ENCODE assay signal across 29 cellular contexts in the genomic region with DNA sequence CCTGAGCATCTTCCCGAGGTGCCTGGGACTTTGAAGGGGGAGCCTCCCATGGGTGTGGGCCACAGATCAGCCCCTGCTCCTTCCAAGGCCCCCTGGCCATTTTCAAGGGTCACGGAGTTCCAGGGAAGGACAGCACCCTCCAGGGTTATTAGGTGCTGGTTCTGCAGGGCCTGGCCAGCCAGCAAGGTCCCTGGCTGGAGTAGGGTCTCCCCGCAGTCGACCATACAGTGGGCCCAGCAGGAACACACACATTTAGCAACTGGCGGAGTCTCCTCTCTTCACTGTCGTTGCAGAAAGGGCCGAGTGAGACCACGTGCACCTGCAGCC.
"Had no signal": no experiment of that assay in that cellular context is flagged by ENCODE, and none has a peak within 500 bp of the region (broad histone marks: within the 10 kb centered on the region; RNA-seq: fewer than 3 reads in every experiment).

No MANE protein-coding gene starts in this region.

- H3K27me3 Mint-ChIP-seq: activated CD4-positive, alpha-beta memory T cell treated with anti-CD3 and anti-CD28 coated beads for 36 hours; activated CD4-positive, alpha-beta T cell treated with anti-CD3 and anti-CD28 coated beads for 36 hours; activated naive CD8-positive, alpha-beta T cell treated with anti-CD3 and anti-CD28 coated beads, Interleukin-2, amount 10 ng/mL, durations not matched to agents 7 days and 5 days; activated T-helper 17 cell treated with anti-CD3 and anti-CD28 coated beads, Interleukin-2, amount 50 U/mL, for 72 hours; T-helper 17 cell had no signal

- H3K27ac ChIP-seq: ascending aorta, breast epithelium, cardiac muscle cell, colonic mucosa, epithelial cell of prostate, esophagus squamous epithelium, gastroesophageal sphincter, WERI-Rb-1 had no signal

- DNase-seq: activated CD4-positive, alpha-beta memory T cell treated with anti-CD3 and anti-CD28 coated beads for 36 hours; activated CD4-positive, alpha-beta T cell treated with anti-CD3 and anti-CD28 coated beads for 36 hours; activated CD4-positive, alpha-beta T cell treated with anti-CD3 and anti-CD28 coated beads, Interleukin-2, amount 10 ng/mL, durations not matched to agents 24 days and 14 days; activated CD4-positive, CD25-positive, alpha-beta regulatory T cell; activated CD4-positive, CD25-positive, alpha-beta regulatory T cell treated with anti-CD3 and anti-CD28 coated beads, Interleukin-2, amount 50 U/mL, for 72 hours; activated gamma-delta T cell; activated naive CD4-positive, alpha-beta T cell; activated naive CD4-positive, alpha-beta T cell treated with anti-CD3 and anti-CD28 coated beads, Interleukin-2, amount 10 ng/mL, durations not matched to agents 7 days and 5 days; activated naive CD8-positive, alpha-beta T cell treated with anti-CD3 and anti-CD28 coated beads, Interleukin-2, amount 10 ng/mL, durations not matched to agents 7 days and 5 days; activated T-cell treated with anti-CD3 and anti-CD28 coated beads, Interleukin-2, amount 50 U/mL, for 4 hours; central memory CD4-positive, alpha-beta T cell; cerebellar nuclear complex; colonic mucosa; effector CD8-positive, alpha-beta T cell; esophagus squamous epithelium; foreskin melanocyte; T-helper 1 cell; T-helper 17 cell; T1000; WERI-Rb-1 had no signal

- H3K4me1 ChIP-seq: ascending aorta, breast epithelium, colonic mucosa had no signal

- H3K4me3 ChIP-seq: ascending aorta, breast epithelium, cardiac muscle cell, colonic mucosa, esophagus squamous epithelium, gastroesophageal sphincter had no signal

- H3K4me1 Mint-ChIP-seq: activated T-helper 17 cell treated with anti-CD3 and anti-CD28 coated beads, Interleukin-2, amount 50 U/mL, for 72 hours had no signal

- H3K4me3 Mint-ChIP-seq: activated CD4-positive, alpha-beta memory T cell treated with anti-CD3 and anti-CD28 coated beads for 36 hours; activated CD4-positive, alpha-beta T cell treated with anti-CD3 and anti-CD28 coated beads for 36 hours; activated CD4-positive, alpha-beta T cell treated with anti-CD3 and anti-CD28 coated beads, Interleukin-2, amount 10 ng/mL, durations not matched to agents 24 days and 14 days; activated naive CD4-positive, alpha-beta T cell treated with anti-CD3 and anti-CD28 coated beads, Interleukin-2, amount 10 ng/mL, durations not matched to agents 7 days and 5 days; activated naive CD8-positive, alpha-beta T cell treated with anti-CD3 and anti-CD28 coated beads, Interleukin-2, amount 10 ng/mL, durations not matched to agents 7 days and 5 days; activated T-cell treated with anti-CD3 and anti-CD28 coated beads, Interleukin-2, amount 50 U/mL, for 4 hours; activated T-helper 17 cell treated with anti-CD3 and anti-CD28 coated beads, Interleukin-2, amount 50 U/mL, for 72 hours; brain; T-helper 17 cell; T-helper 2 cell treated with Interferon-gamma antibody and Interleukin-4, amounts not matched to agents 5 μg/mL and 100 μg/mL, for 36 hours had no signal

- H3K27me3 ChIP-seq: ascending aorta, breast epithelium, cardiac muscle cell, colonic mucosa, gastroesophageal sphincter had no signal

- H3K36me3 ChIP-seq: ascending aorta, breast epithelium, cardiac muscle cell, colonic mucosa, esophagus squamous epithelium, gastroesophageal sphincter, WERI-Rb-1 had no signal

- ATAC-seq: activated CD4-positive, alpha-beta T cell treated with anti-CD3 and anti-CD28 coated beads for 36 hours; activated naive CD4-positive, alpha-beta T cell treated with anti-CD3 and anti-CD28 coated beads, Interleukin-2, amount 50 U/mL, for 72 hours; activated T-cell treated with anti-CD3 and anti-CD28 coated beads, Interleukin-2, amount 50 U/mL, for 4 hours; activated T-helper 17 cell treated with anti-CD3 and anti-CD28 coated beads, Interleukin-2, amount 50 U/mL, for 72 hours; gastroesophageal sphincter; T-helper 17 cell had no signal

- H3K9me3 ChIP-seq: ascending aorta, breast epithelium, colonic mucosa, esophagus squamous epithelium, gastroesophageal sphincter had no signal

- H3K36me3 Mint-ChIP-seq: activated CD4-positive, alpha-beta memory T cell treated with anti-CD3 and anti-CD28 coated beads for 36 hours; activated naive CD4-positive, alpha-beta T cell treated with anti-CD3 and anti-CD28 coated beads, Interleukin-2, amount 10 ng/mL, durations not matched to agents 7 days and 5 days; activated naive CD4-positive, alpha-beta T cell treated with anti-CD3 and anti-CD28 coated beads, Interleukin-2, amount 50 U/mL, for 72 hours; activated naive CD8-positive, alpha-beta T cell treated with anti-CD3 and anti-CD28 coated beads, Interleukin-2, amount 10 ng/mL, durations not matched to agents 7 days and 5 days; brain had no signal

- H3K27ac Mint-ChIP-seq: activated CD4-positive, alpha-beta memory T cell treated with anti-CD3 and anti-CD28 coated beads for 36 hours; activated CD4-positive, alpha-beta T cell treated with anti-CD3 and anti-CD28 coated beads for 36 hours; activated CD4-positive, alpha-beta T cell treated with anti-CD3 and anti-CD28 coated beads, Interleukin-2, amount 10 ng/mL, durations not matched to agents 24 days and 14 days; activated naive CD4-positive, alpha-beta T cell treated with anti-CD3 and anti-CD28 coated beads, Interleukin-2, amount 10 ng/mL, durations not matched to agents 7 days and 5 days; activated naive CD4-positive, alpha-beta T cell treated with anti-CD3 and anti-CD28 coated beads, Interleukin-2, amount 50 U/mL, for 72 hours; activated naive CD8-positive, alpha-beta T cell treated with anti-CD3 and anti-CD28 coated beads, Interleukin-2, amount 10 ng/mL, durations not matched to agents 7 days and 5 days; activated T-helper 17 cell treated with anti-CD3 and anti-CD28 coated beads, Interleukin-2, amount 50 U/mL, for 72 hours; brain; T-helper 17 cell; T-helper 2 cell treated with Interferon-gamma antibody and Interleukin-4, amounts not matched to agents 5 μg/mL and 100 μg/mL, for 36 hours had no signal

- H3K9me3 Mint-ChIP-seq: activated CD4-positive, alpha-beta memory T cell treated with anti-CD3 and anti-CD28 coated beads for 36 hours; activated CD4-positive, alpha-beta T cell treated with anti-CD3 and anti-CD28 coated beads, Interleukin-2, amount 10 ng/mL, durations not matched to agents 24 days and 14 days; activated naive CD4-positive, alpha-beta T cell treated with anti-CD3 and anti-CD28 coated beads, Interleukin-2, amount 10 ng/mL, durations not matched to agents 7 days and 5 days; activated naive CD4-positive, alpha-beta T cell treated with anti-CD3 and anti-CD28 coated beads, Interleukin-2, amount 50 U/mL, for 72 hours; activated naive CD8-positive, alpha-beta T cell treated with anti-CD3 and anti-CD28 coated beads, Interleukin-2, amount 10 ng/mL, durations not matched to agents 7 days and 5 days; activated T-cell treated with anti-CD3 and anti-CD28 coated beads, Interleukin-2, amount 50 U/mL, for 4 hours; activated T-helper 17 cell treated with anti-CD3 and anti-CD28 coated beads, Interleukin-2, amount 50 U/mL, for 72 hours; T-helper 2 cell treated with Interferon-gamma antibody and Interleukin-4, amounts not matched to agents 5 μg/mL and 100 μg/mL, for 36 hours had no signal
